8 cellular contexts compared by ENCODE assay signal in the genomic region with DNA sequence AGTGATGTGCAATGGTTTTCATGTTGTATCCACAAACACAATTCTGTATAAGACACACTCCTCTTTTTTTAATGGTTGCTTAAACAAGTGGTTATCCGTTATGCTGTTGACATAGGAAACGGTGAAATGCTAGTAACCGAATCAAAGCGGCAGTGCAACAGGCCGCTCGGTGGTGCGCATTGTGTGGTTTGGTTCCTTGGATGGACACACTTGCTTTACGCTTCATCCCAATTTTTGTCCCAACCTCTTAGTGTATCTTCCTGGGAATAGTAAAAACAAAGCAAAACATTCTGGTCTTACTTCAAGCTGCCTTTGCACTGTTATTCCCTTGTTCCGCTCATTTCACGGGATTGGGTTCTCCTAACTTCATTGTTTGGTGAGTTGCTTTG. TPM values are rescaled to one million over a fixed set of nuclear protein-coding genes. Genes with fewer than 3 reads are reported as not detected.
A peak's percentile ranks its signal among the peaks of the same experiment; 100 is the strongest.
DNase-seq lines count a peak whose midpoint lies in the region; ATAC-seq and TF ChIP-seq lines count a peak whose summit lies in the region.

No MANE protein-coding gene starts in this region.

- peak overlapping the region; percentile 75 for H3K9ac ChIP-seq in GM23248
- no peak overlapping the region for H3K9ac ChIP-seq in SK-N-MC (ENCODE audit: insufficient read length)

- in situ Hi-C loops in GM23248 (cut with MboI) = no loop called here

- H3K4me3 ChIP-seq in GM23248 (peak overlapping the region; percentile 77), SK-N-MC (peak overlapping the region; percentile 74), psoas muscle (peak overlapping the region; percentile 67)

- H3K4me1 ChIP-seq in GM23248 (ENCODE audit: insufficient read depth) (peaks cover 13% of the 10 kb centered on the region; the same call in 1 of the 2 replicates), psoas muscle (no peaks in the 10 kb centered on the region)

- peaks cover 8% of the 10 kb centered on the region; the same call in 1 of the 2 replicates for H3K79me2 ChIP-seq in GM23248 (ENCODE audit: insufficient read depth)

- peak overlapping the region; percentile 34 for H3K27ac ChIP-seq in GM23248
- no peak overlapping the region for H3K27ac ChIP-seq in SK-N-MC
- H3K27ac ChIP-seq in psoas muscle = no peak overlapping the region

- H4K20me1 ChIP-seq in GM23248 (ENCODE audit: insufficient read depth) = no peaks in the 10 kb centered on the region

- no peaks in the 10 kb centered on the region for H3K36me3 ChIP-seq in GM23248 (ENCODE audit: low read depth)
- no peaks in the 10 kb centered on the region for H3K36me3 ChIP-seq in SK-N-MC (ENCODE audit: insufficient read depth, low read length)
- no peaks in the 10 kb centered on the region for H3K36me3 ChIP-seq in psoas muscle (ENCODE audit: insufficient read depth in 1 of 2, low read depth in 1 of 2)

- H3K9me2 ChIP-seq in GM23248 (ENCODE audit: insufficient read depth) = no peaks in the 10 kb centered on the region

- WGBS in GM23248 (ENCODE audit: low coverage in 1 of 2, low lambda C conversion rate in 2 of 2, missing lambda C conversion rate in 2 of 2), 2 experiments = 7 to 9% methylated on average over 10 of the region's 10 CpGs
- 23 to 32% (median 28%) methylated on average over 10 of the region's 10 CpGs for WGBS in psoas muscle, 3 donors

- H3F3A ChIP-seq in GM23248 (ENCODE audit: insufficient read depth) = peaks cover 12% of the 10 kb centered on the region

- TF ChIP-seq CTCF in psoas muscle (IDR thresholded peaks at IDR 0.05) = no peak

- intact Hi-C loops in psoas muscle (cut with DNase I) = no loop called here

- peak overlapping the region; percentile 79 for H3K4me2 ChIP-seq in GM23248 (ENCODE audit: unreplicated experiment)

- peak overlapping the region; percentile 85 for H2AFZ ChIP-seq in GM23248

- peak; percentile 52 for DNase-seq in GM23248
- DNase-seq in SK-N-MC (ENCODE audit: low read depth, low spot score) = no peak
- DNase-seq in fibroblast of peridontal ligament (ENCODE audit: extremely low read depth) = peak; percentile 62
- no peak for DNase-seq in psoas muscle
- no peak for DNase-seq in COLO829 (ENCODE audit: low spot score)
- DNase-seq in RPMI8226 = no peak
- no peak for DNase-seq in stimulated activated naive CD4-positive, alpha-beta T cell treated with Interleukin-2 at 50 U/mL for 16 hours (lab: John Stamatoyannopoulos, UW)

- H3K27me3 ChIP-seq in GM23248 (replicated peaks; ENCODE audit: insufficient read depth) (no peaks in the 10 kb centered on the region), psoas muscle (ENCODE audit: insufficient read depth in 3 of 3, low read length in 2 of 3) (peaks cover 2 to 40% (median 6%) of the 10 kb centered on the region in 3 donors)

- no peak for ATAC-seq in psoas muscle
- no peak for ATAC-seq in GM19452 (IDR thresholded peaks at IDR 0.05; ENCODE audit: unreplicated experiment)

- H3K9me3 ChIP-seq in GM23248 (ENCODE audit: low read depth) (no peaks in the 10 kb centered on the region), SK-N-MC (ENCODE audit: low read depth, low read length) (no peaks in the 10 kb centered on the region), psoas muscle (no peaks in the 10 kb centered on the region)

RNA-seq across cellular contexts. Expression of a gene that starts 0.6 kb away (rescaled TPM):
- 6.2 and 7.2 TPM in 2 replicates for total RNA-seq in GM23248 (2014; rRNA removed; shearing (Covaris generic))
- polyA plus RNA-seq in GM23248 (2016; fragmentation: Nextera tagmentation; extraction: Ambion mirVana) = 9.1 TPM in 2 replicates
- under 1 TPM; 0.26 to 0.57 (median 0.33) TPM for total RNA-seq in psoas muscle
- polyA plus RNA-seq in psoas muscle = under 1 TPM; 0.08 to 0.14 (median 0.13) TPM

RNA-seq across cellular contexts. Expression of a gene that starts 46.0 kb away (rescaled TPM):
- total RNA-seq in GM23248 (2014; rRNA removed; shearing (Covaris generic)) = not detected in 2 replicates
- 0.09 and 0.18 TPM in 2 replicates for polyA plus RNA-seq in GM23248 (2016; fragmentation: Nextera tagmentation; extraction: Ambion mirVana)
- total RNA-seq in psoas muscle = under 1 TPM in 2 of 4 donors, not detected in 2; 0.19 to 0.39 TPM
- under 1 TPM; 0.09 to 0.18 (median 0.11) TPM for polyA plus RNA-seq in psoas muscle

Comparison
In these comparisons a context has a peak if more than half of its experiments do, and no peak if none do; other contexts are left out.
1. DNase-seq: peak in GM23248 (single experiment) and fibroblast of peridontal ligament (single experiment); none in SK-N-MC (single experiment), psoas muscle (0 of 2), COLO829 (single experiment), RPMI8226 (single experiment) and stimulated activated naive CD4-positive, alpha-beta T cell treated with Interleukin-2 at 50 U/mL for 16 hours (single experiment).
2. Peak in every context shown above with its lines, with median percentiles within 50 percentile points of each other: H3K4me3 ChIP-seq.